1 cellular context compared by ENCODE assay signal in genomic region chr3:169781209-169781855, GRCh38.
TF ChIP-seq lines count a peak whose summit lies in the region.

No MANE protein-coding gene starts in this region.

TF ChIP-seq in K562, 482 proteins besides CTCF, POLR2A, EP300 and RAD21 (continued from another document and continues in another):
- TF ChIP-seq, protein P1, sequence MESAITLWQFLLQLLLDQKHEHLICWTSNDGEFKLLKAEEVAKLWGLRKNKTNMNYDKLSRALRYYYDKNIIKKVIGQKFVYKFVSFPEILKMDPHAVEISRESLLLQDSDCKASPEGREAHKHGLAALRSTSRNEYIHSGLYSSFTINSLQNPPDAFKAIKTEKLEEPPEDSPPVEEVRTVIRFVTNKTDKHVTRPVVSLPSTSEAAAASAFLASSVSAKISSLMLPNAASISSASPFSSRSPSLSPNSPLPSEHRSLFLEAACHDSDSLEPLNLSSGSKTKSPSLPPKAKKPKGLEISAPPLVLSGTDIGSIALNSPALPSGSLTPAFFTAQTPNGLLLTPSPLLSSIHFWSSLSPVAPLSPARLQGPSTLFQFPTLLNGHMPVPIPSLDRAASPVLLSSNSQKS (CRISPR knock-in tag; IDR thresholded peaks at IDR 0.05), result no peak
- TF ChIP-seq, protein P2, sequence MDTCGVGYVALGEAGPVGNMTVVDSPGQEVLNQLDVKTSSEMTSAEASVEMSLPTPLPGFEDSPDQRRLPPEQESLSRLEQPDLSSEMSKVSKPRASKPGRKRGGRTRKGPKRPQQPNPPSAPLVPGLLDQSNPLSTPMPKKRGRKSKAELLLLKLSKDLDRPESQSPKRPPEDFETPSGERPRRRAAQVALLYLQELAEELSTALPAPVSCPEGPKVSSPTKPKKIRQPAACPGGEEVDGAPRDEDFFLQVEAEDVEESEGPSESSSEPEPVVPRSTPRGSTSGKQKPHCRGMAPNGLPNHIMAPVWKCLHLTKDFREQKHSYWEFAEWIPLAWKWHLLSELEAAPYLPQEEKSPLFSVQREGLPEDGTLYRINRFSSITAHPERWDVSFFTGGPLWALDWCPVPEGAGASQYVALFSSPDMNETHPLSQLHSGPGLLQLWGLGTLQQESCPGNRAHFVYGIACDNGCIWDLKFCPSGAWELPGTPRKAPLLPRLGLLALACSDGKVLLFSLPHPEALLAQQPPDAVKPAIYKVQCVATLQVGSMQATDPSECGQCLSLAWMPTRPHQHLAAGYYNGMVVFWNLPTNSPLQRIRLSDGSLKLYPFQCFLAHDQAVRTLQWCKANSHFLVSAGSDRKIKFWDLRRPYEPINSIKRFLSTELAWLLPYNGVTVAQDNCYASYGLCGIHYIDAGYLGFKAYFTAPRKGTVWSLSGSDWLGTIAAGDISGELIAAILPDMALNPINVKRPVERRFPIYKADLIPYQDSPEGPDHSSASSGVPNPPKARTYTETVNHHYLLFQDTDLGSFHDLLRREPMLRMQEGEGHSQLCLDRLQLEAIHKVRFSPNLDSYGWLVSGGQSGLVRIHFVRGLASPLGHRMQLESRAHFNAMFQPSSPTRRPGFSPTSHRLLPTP (IDR thresholded peaks at IDR 0.05; ENCODE audit: borderline replicate concordance, extremely low read depth, insufficient read length), result no peak
- TF ChIP-seq ZNF263 (CRISPR knock-in tag; IDR thresholded peaks at IDR 0.05; ENCODE audit: borderline replicate concordance) (no peak), HIVEP1 (CRISPR knock-in tag; IDR thresholded peaks at IDR 0.05) (no peak), ESRRA (IDR thresholded peaks at IDR 0.05; ENCODE audit: borderline replicate concordance, low read depth) (peak; percentile 45; the same call in 1 of the 2 replicates), KLF16 (IDR thresholded peaks at IDR 0.05) (peak; percentile 80), GTF2F1 (IDR thresholded peaks at IDR 0.05; ENCODE audit: low read depth, low read length) (no peak), E4F1 (CRISPR knock-in tag; IDR thresholded peaks at IDR 0.05; ENCODE audit: borderline replicate concordance) (no peak), ZFX (CRISPR knock-in tag; IDR thresholded peaks at IDR 0.05) (no peak), KLF13 (tag; IDR thresholded peaks at IDR 0.05; ENCODE audit: borderline replicate concordance, low read depth) (no peak), YY1 (IDR thresholded peaks at IDR 0.05; ENCODE audit: borderline replicate concordance in 1 of 3, control insufficient read depth in 1 of 3, extremely low read depth in 1 of 3, insufficient read depth in 3 of 3, insufficient read length in 1 of 3, insufficient replicate concordance in 2 of 3, low read depth in 1 of 3, low read length in 2 of 3) (no peak), GATA2 (CRISPR knock-in tag; IDR thresholded peaks at IDR 0.05) (peak; percentile 52), RBBP5 (IDR thresholded peaks at IDR 0.05; ENCODE audit: borderline replicate concordance, insufficient read depth, low read length, poor library complexity, severe bottlenecking) (peak; percentile 34), RBM22 (IDR thresholded peaks at IDR 0.05; ENCODE audit: low read depth, low read length, poor library complexity, severe bottlenecking) (no peak), KDM1A (IDR thresholded peaks at IDR 0.05) (peak; percentile 80 to 85), SMAD2 (IDR thresholded peaks at IDR 0.05; ENCODE audit: low read depth, low read length) (no peak), RFX1 (IDR thresholded peaks at IDR 0.05) (no peak), TAF15 (IDR thresholded peaks at IDR 0.05; ENCODE audit: low read depth, low read length) (no peak), WHSC1 (IDR thresholded peaks at IDR 0.05; ENCODE audit: low read length) (no peak), ZNF23 (CRISPR knock-in tag; IDR thresholded peaks at IDR 0.05) (no peak), ELF1 (tag; IDR thresholded peaks at IDR 0.05) (no peak), SREBF2 (CRISPR knock-in tag; IDR thresholded peaks at IDR 0.05) (no peak), CSDE1 (IDR thresholded peaks at IDR 0.05) (no peak), XRCC5 (IDR thresholded peaks at IDR 0.05; ENCODE audit: low read depth, low read length) (no peak), KDM4B (IDR thresholded peaks at IDR 0.05; ENCODE audit: borderline replicate concordance in 2 of 2, low read depth in 1 of 2) (no peak), U2AF1 (optimal IDR thresholded peaks at IDR 0.05; ENCODE audit: low read depth, low read length) (no peak), SAP30 (IDR thresholded peaks at IDR 0.05; ENCODE audit: borderline replicate concordance, insufficient read depth, low read depth, low read length, poor library complexity, severe bottlenecking) (no peak), GABPB2 (CRISPR knock-in tag; conservative IDR thresholded peaks at IDR 0.05) (no peak), ZBTB49 (CRISPR knock-in tag; IDR thresholded peaks at IDR 0.05; ENCODE audit: borderline replicate concordance) (no peak), FOXP1 (CRISPR knock-in tag; IDR thresholded peaks at IDR 0.05) (no peak), PHF21A (IDR thresholded peaks at IDR 0.05; ENCODE audit: borderline replicate concordance, low read depth) (no peak), MYNN (IDR thresholded peaks at IDR 0.05) (0 out of 2 replicates have a peak, but pooled peaks have one; percentile 35), MYNN (CRISPR knock-in tag; IDR thresholded peaks at IDR 0.05) (no peak), DIDO1 (tag; IDR thresholded peaks at IDR 0.05; ENCODE audit: low read depth) (no peak), ZNF717 (CRISPR knock-in tag; IDR thresholded peaks at IDR 0.05) (no peak), MCM7 (IDR thresholded peaks at IDR 0.05) (no peak), CC2D1A (IDR thresholded peaks at IDR 0.05) (peak; percentile 69; the same call in 1 of the 2 replicates), NFRKB (IDR thresholded peaks at IDR 0.05; ENCODE audit: low read depth) (no peak), PML (IDR thresholded peaks at IDR 0.05; ENCODE audit: low read length) (peak; percentile 69; the same call in 1 of the 2 replicates), POLR2AphosphoS5 (IDR thresholded peaks at IDR 0.05; ENCODE audit: control insufficient read depth, insufficient read depth, low read depth, low read length) (peak; percentile 77), ID3 (CRISPR knock-in tag; IDR thresholded peaks at IDR 0.05) (no peak), ID3 (tag; IDR thresholded peaks at IDR 0.05) (no peak), TAF7 (tag; IDR thresholded peaks at IDR 0.05) (no peak)
- TF ChIP-seq, protein P3, sequence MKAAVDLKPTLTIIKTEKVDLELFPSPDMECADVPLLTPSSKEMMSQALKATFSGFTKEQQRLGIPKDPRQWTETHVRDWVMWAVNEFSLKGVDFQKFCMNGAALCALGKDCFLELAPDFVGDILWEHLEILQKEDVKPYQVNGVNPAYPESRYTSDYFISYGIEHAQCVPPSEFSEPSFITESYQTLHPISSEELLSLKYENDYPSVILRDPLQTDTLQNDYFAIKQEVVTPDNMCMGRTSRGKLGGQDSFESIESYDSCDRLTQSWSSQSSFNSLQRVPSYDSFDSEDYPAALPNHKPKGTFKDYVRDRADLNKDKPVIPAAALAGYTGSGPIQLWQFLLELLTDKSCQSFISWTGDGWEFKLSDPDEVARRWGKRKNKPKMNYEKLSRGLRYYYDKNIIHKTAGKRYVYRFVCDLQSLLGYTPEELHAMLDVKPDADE (conservative IDR thresholded peaks at IDR 0.05; ENCODE audit: control insufficient read depth, low read depth, low read length), result no peak
- TF ChIP-seq, protein P4, sequence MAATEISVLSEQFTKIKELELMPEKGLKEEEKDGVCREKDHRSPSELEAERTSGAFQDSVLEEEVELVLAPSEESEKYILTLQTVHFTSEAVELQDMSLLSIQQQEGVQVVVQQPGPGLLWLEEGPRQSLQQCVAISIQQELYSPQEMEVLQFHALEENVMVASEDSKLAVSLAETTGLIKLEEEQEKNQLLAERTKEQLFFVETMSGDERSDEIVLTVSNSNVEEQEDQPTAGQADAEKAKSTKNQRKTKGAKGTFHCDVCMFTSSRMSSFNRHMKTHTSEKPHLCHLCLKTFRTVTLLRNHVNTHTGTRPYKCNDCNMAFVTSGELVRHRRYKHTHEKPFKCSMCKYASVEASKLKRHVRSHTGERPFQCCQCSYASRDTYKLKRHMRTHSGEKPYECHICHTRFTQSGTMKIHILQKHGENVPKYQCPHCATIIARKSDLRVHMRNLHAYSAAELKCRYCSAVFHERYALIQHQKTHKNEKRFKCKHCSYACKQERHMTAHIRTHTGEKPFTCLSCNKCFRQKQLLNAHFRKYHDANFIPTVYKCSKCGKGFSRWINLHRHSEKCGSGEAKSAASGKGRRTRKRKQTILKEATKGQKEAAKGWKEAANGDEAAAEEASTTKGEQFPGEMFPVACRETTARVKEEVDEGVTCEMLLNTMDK (IDR thresholded peaks at IDR 0.05; ENCODE audit: borderline replicate concordance, insufficient read depth, low read depth, low read length, poor library complexity, severe bottlenecking), result no peak
- TF ChIP-seq, protein P5, sequence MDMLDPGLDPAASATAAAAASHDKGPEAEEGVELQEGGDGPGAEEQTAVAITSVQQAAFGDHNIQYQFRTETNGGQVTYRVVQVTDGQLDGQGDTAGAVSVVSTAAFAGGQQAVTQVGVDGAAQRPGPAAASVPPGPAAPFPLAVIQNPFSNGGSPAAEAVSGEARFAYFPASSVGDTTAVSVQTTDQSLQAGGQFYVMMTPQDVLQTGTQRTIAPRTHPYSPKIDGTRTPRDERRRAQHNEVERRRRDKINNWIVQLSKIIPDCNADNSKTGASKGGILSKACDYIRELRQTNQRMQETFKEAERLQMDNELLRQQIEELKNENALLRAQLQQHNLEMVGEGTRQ (CRISPR knock-in tag; IDR thresholded peaks at IDR 0.05), result no peak
- TF ChIP-seq, protein P6, sequence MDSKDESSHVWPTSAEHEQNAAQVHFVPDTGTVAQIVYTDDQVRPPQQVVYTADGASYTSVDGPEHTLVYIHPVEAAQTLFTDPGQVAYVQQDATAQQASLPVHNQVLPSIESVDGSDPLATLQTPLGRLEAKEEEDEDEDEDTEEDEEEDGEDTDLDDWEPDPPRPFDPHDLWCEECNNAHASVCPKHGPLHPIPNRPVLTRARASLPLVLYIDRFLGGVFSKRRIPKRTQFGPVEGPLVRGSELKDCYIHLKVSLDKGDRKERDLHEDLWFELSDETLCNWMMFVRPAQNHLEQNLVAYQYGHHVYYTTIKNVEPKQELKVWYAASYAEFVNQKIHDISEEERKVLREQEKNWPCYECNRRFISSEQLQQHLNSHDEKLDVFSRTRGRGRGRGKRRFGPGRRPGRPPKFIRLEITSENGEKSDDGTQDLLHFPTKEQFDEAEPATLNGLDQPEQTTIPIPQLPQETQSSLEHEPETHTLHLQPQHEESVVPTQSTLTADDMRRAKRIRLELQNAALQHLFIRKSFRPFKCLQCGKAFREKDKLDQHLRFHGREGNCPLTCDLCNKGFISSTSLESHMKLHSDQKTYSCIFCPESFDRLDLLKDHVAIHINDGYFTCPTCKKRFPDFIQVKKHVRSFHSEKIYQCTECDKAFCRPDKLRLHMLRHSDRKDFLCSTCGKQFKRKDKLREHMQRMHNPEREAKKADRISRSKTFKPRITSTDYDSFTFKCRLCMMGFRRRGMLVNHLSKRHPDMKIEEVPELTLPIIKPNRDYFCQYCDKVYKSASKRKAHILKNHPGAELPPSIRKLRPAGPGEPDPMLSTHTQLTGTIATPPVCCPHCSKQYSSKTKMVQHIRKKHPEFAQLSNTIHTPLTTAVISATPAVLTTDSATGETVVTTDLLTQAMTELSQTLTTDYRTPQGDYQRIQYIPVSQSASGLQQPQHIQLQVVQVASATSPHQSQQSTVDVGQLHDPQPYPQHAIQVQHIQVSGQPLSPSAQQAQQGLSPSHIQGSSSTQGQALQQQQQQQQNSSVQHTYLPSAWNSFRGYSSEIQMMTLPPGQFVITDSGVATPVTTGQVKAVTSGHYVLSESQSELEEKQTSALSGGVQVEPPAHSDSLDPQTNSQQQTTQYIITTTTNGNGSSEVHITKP (IDR thresholded peaks at IDR 0.05; ENCODE audit: partially characterized antibody), result no peak
- TF ChIP-seq, protein P7, sequence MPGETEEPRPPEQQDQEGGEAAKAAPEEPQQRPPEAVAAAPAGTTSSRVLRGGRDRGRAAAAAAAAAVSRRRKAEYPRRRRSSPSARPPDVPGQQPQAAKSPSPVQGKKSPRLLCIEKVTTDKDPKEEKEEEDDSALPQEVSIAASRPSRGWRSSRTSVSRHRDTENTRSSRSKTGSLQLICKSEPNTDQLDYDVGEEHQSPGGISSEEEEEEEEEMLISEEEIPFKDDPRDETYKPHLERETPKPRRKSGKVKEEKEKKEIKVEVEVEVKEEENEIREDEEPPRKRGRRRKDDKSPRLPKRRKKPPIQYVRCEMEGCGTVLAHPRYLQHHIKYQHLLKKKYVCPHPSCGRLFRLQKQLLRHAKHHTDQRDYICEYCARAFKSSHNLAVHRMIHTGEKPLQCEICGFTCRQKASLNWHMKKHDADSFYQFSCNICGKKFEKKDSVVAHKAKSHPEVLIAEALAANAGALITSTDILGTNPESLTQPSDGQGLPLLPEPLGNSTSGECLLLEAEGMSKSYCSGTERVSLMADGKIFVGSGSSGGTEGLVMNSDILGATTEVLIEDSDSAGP (CRISPR knock-in tag; IDR thresholded peaks at IDR 0.05), result no peak
